ENCODE assay signal across 9 cellular contexts in genomic region chr2:55120634-55121359, GRCh38.
DNase-seq lines count a peak whose midpoint lies in the region; ATAC-seq and TF ChIP-seq lines count a peak whose summit lies in the region.
"Had no signal": no experiment of that assay in that cellular context is flagged by ENCODE, and none has a peak within 500 bp of the region (broad histone marks: within the 10 kb centered on the region; RNA-seq: fewer than 3 reads in every experiment).

No MANE protein-coding gene starts in this region.

- H3K27ac Mint-ChIP-seq in stimulated activated memory B cell treated with anti-CD40 and anti-IgM and Interleukin-4, amounts not matched to agents 10 μg/mL and 1 μg/mL and 100 μg/mL, for 72 hours: no peak overlapping the region
- H3K27ac Mint-ChIP-seq: stimulated activated naive CD8-positive, alpha-beta T cell treated with anti-CD3 and anti-CD28 coated beads, Interleukin-15, Interleukin-2, amounts not matched to agents 100 ng/mL and 50 ng/mL, for 24 hours had no signal

- peaks cover 25% of the 10 kb centered on the region for H3K4me1 Mint-ChIP-seq in stimulated activated memory B cell treated with anti-CD40 and anti-IgM and Interleukin-4, amounts not matched to agents 10 μg/mL and 1 μg/mL and 100 μg/mL, for 72 hours

- H3K9me2 ChIP-seq in MM.1S (replicated peaks; ENCODE audit: insufficient read depth, low read length): no peaks in the 10 kb centered on the region

- no peak overlapping the region for H2AFZ ChIP-seq in MM.1S (ENCODE audit: low read length)

- no peaks in the 10 kb centered on the region for H3K36me3 Mint-ChIP-seq in stimulated activated memory B cell treated with anti-CD40 and anti-IgM and Interleukin-4, amounts not matched to agents 10 μg/mL and 1 μg/mL and 100 μg/mL, for 72 hours

- H3K9me3 Mint-ChIP-seq in stimulated activated memory B cell treated with anti-CD40 and anti-IgM and Interleukin-4, amounts not matched to agents 10 μg/mL and 1 μg/mL and 100 μg/mL, for 72 hours: no peaks in the 10 kb centered on the region
- H3K9me3 Mint-ChIP-seq: stimulated activated naive CD8-positive, alpha-beta T cell treated with anti-CD3 and anti-CD28 coated beads, Interleukin-15, Interleukin-2, amounts not matched to agents 100 ng/mL and 50 ng/mL, for 24 hours had no signal

- H3K27me3 Mint-ChIP-seq in stimulated activated memory B cell treated with anti-CD40 and anti-IgM and Interleukin-4, amounts not matched to agents 10 μg/mL and 1 μg/mL and 100 μg/mL, for 72 hours: peaks cover 14% of the 10 kb centered on the region

- H3K9me3 ChIP-seq in tibial artery (no peaks in the 10 kb centered on the region), MM.1S (replicated peaks; ENCODE audit: insufficient read depth, low read length) (no peaks in the 10 kb centered on the region)

- H3K4me2 ChIP-seq in MM.1S (ENCODE audit: low read depth, low read length): no peak overlapping the region

- H3K4me3 ChIP-seq in tibial artery (no peak overlapping the region), MM.1S (ENCODE audit: low read length) (no peak overlapping the region)

- H3K36me3 ChIP-seq in tibial artery (no peaks in the 10 kb centered on the region), MM.1S (replicated peaks; ENCODE audit: insufficient read depth, low read length) (no peaks in the 10 kb centered on the region)

- H3K79me2 ChIP-seq in MM.1S (ENCODE audit: low read length): no peaks in the 10 kb centered on the region

- TF ChIP-seq CTCF in tibial artery (IDR thresholded peaks at IDR 0.05) (no peak), MM.1S (IDR thresholded peaks at IDR 0.05; ENCODE audit: low read length) (no peak)

- H3K4me3 Mint-ChIP-seq in stimulated activated memory B cell treated with anti-CD40 and anti-IgM and Interleukin-4, amounts not matched to agents 10 μg/mL and 1 μg/mL and 100 μg/mL, for 72 hours: no peak overlapping the region
- H3K4me3 Mint-ChIP-seq: stimulated activated naive CD8-positive, alpha-beta T cell treated with anti-CD3 and anti-CD28 coated beads, Interleukin-15, Interleukin-2, amounts not matched to agents 100 ng/mL and 50 ng/mL, for 24 hours had no signal

- ATAC-seq in left colon (peak; percentile 45), HG02981 (IDR thresholded peaks at IDR 0.05; ENCODE audit: unreplicated experiment) (no peak), GM19328 (IDR thresholded peaks at IDR 0.05; ENCODE audit: unreplicated experiment) (no peak)
- no peak for ATAC-seq in stimulated activated memory B cell treated with anti-CD40 and anti-IgM and Interleukin-4, amounts not matched to agents 10 μg/mL and 1 μg/mL and 100 μg/mL, for 72 hours

- peaks cover 0 to 42% (median 26%) of the 10 kb centered on the region in 4 donors for H3K4me1 ChIP-seq in tibial artery
- H3K4me1 ChIP-seq in MM.1S (ENCODE audit: low read length): peaks cover 13% of the 10 kb centered on the region

- H4K20me1 ChIP-seq in MM.1S (ENCODE audit: insufficient read depth, low read length): no peaks in the 10 kb centered on the region

- no peak overlapping the region for H3K9ac ChIP-seq in MM.1S (ENCODE audit: low read length)

- intact Hi-C loops in left colon (cut with DNase I, micrococcal nuclease): no loop called here
- intact Hi-C loops in tibial artery (cut with DNase I; ENCODE audit: low total_unique reads): no loop called here

- H3K27ac ChIP-seq in angular gyrus (ENCODE audit: low read depth, low read length): peak overlapping the region; percentile 90
- peak overlapping the region; percentile 83 to 85 for H3K27ac ChIP-seq in tibial artery
- H3K27ac ChIP-seq in MM.1S (ENCODE audit: low read length): no peak overlapping the region

- H3F3A ChIP-seq in MM.1S (ENCODE audit: insufficient read depth, low read length): no peaks in the 10 kb centered on the region

- DNase-seq in LHCN-M2 (ENCODE audit: low read depth) (peak; percentile 100), left colon (no peak), tibial artery (peak; percentile 54 to 78), MM.1S (no peak)

- no peaks in the 10 kb centered on the region for H3K27me3 ChIP-seq in tibial artery
- no peaks in the 10 kb centered on the region for H3K27me3 ChIP-seq in MM.1S (replicated peaks; ENCODE audit: insufficient read depth, low read length)

Comparison
In these comparisons a context has a peak if more than half of its experiments do, and no peak if none do; other contexts are left out.
1. DNase-seq: peak in LHCN-M2 (single experiment) and tibial artery (2 of 2); none in left colon (0 of 2) and MM.1S (single experiment).